Comparison of ENCODE assay signal across 1 cellular context in the genomic region with DNA sequence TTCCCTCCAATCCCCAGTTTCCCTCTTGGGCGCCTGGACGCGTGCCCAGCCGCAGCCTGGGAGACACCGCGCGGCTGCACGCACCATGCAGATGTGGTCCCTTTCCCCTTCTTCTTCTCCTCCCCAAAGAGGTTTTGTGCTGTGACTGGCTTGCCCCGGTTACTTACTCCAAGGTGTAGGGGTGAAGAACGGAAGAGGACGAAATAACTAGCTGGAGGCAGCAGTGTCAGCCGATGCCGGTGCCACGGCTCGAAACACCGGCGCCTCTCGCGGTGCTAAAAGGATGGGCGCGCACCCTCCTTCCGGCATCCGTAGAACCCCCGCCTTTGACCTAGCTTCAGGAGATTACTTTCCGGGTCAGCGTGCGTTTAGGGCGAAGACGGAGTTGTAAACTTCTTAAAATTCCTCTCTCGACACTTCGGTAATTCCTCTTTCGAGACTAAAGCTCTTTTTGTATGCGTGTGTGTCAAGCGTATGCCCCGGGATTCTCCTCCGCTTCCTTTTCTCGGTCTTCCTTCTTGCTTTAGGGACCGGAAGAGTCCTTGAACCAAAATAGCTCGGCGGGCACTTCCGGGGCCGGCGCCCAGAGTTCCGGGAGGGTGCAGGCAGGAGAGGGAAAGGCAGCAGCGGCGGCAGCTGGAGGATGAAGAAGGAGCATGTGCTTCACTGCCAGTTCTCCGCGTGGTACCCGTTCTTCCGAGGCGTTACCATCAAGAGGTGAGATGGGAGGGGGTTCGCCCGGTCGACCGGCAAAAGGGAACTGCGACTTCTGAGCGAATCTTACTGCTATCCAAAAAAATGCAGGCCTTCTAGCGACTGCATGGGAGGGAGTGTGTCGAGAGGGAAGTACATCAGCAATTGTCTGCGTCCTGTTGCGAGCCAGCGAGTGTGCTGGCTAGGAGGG.
TF ChIP-seq lines count a peak whose summit lies in the region.

A gene with protein sequence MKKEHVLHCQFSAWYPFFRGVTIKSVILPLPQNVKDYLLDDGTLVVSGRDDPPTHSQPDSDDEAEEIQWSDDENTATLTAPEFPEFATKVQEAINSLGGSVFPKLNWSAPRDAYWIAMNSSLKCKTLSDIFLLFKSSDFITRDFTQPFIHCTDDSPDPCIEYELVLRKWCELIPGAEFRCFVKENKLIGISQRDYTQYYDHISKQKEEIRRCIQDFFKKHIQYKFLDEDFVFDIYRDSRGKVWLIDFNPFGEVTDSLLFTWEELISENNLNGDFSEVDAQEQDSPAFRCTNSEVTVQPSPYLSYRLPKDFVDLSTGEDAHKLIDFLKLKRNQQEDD (plus strand): TSS at position 586 of the 904 bp plus-strand sequence. CDS start 58 bp downstream, at position 644.
A gene (minus strand): TSS at position 289 of the 904 bp plus-strand sequence. CDS start 9,600 bp downstream, outside the sequence.

TF ChIP-seq in HepG2, 621 proteins besides CTCF, POLR2A, EP300 and RAD21 (continues in another document):
- TF ChIP-seq, protein P1, sequence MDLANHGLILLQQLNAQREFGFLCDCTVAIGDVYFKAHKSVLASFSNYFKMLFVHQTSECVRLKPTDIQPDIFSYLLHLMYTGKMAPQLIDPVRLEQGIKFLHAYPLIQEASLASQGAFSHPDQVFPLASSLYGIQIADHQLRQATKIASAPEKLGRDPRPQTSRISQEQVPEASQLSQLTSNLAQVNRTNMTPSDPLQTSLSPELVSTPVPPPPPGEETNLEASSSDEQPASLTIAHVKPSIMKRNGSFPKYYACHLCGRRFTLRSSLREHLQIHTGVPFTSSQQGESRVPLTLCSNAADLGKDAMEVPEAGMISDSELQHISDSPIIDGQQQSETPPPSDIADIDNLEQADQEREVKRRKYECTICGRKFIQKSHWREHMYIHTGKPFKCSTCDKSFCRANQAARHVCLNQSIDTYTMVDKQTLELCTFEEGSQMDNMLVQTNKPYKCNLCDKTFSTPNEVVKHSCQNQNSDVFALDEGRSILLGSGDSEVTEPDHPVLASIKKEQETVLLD (CRISPR knock-in tag; IDR thresholded peaks at IDR 0.05; ENCODE audit: low read depth): peak; percentile 45; the same call in 1 of the 2 replicates
- TF ChIP-seq SETDB1 (CRISPR knock-in tag; IDR thresholded peaks at IDR 0.05; ENCODE audit: borderline replicate concordance): no peak
- TF ChIP-seq CBX5 (CRISPR knock-in tag; IDR thresholded peaks at IDR 0.05; ENCODE audit: borderline replicate concordance): peak; percentile 79; the same call in 1 of the 2 replicates
- no peak for TF ChIP-seq ZFAT (CRISPR knock-in tag; conservative IDR thresholded peaks at IDR 0.05)
- peak; percentile 63; the same call in 1 of the 2 replicates for TF ChIP-seq NR1H2 (CRISPR knock-in tag; IDR thresholded peaks at IDR 0.05; ENCODE audit: borderline replicate concordance, low read depth)
- TF ChIP-seq SNAI1 (CRISPR knock-in tag; IDR thresholded peaks at IDR 0.05; ENCODE audit: borderline replicate concordance): no peak; the same call in 1 of the 2 replicates
- TF ChIP-seq NFKB2 (CRISPR knock-in tag; IDR thresholded peaks at IDR 0.05; ENCODE audit: borderline replicate concordance): peak; percentile 57; the same call in 1 of the 2 replicates
- TF ChIP-seq MXD4 (CRISPR knock-in tag; IDR thresholded peaks at IDR 0.05): peak; percentile 70
- peak; percentile 99 for TF ChIP-seq ZNF839 (CRISPR knock-in tag; IDR thresholded peaks at IDR 0.05; ENCODE audit: borderline replicate concordance)
- TF ChIP-seq, protein P2, sequence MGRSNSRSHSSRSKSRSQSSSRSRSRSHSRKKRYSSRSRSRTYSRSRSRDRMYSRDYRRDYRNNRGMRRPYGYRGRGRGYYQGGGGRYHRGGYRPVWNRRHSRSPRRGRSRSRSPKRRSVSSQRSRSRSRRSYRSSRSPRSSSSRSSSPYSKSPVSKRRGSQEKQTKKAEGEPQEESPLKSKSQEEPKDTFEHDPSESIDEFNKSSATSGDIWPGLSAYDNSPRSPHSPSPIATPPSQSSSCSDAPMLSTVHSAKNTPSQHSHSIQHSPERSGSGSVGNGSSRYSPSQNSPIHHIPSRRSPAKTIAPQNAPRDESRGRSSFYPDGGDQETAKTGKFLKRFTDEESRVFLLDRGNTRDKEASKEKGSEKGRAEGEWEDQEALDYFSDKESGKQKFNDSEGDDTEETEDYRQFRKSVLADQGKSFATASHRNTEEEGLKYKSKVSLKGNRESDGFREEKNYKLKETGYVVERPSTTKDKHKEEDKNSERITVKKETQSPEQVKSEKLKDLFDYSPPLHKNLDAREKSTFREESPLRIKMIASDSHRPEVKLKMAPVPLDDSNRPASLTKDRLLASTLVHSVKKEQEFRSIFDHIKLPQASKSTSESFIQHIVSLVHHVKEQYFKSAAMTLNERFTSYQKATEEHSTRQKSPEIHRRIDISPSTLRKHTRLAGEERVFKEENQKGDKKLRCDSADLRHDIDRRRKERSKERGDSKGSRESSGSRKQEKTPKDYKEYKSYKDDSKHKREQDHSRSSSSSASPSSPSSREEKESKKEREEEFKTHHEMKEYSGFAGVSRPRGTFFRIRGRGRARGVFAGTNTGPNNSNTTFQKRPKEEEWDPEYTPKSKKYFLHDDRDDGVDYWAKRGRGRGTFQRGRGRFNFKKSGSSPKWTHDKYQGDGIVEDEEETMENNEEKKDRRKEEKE (IDR thresholded peaks at IDR 0.05): no peak
- TF ChIP-seq CEBPG (CRISPR knock-in tag; IDR thresholded peaks at IDR 0.05): no peak
- TF ChIP-seq ZNF326 (CRISPR knock-in tag; IDR thresholded peaks at IDR 0.05; ENCODE audit: borderline replicate concordance): no peak
- peak; percentile 67 for TF ChIP-seq NRL (CRISPR knock-in tag; IDR thresholded peaks at IDR 0.05; ENCODE audit: borderline replicate concordance)
- TF ChIP-seq, protein P3, sequence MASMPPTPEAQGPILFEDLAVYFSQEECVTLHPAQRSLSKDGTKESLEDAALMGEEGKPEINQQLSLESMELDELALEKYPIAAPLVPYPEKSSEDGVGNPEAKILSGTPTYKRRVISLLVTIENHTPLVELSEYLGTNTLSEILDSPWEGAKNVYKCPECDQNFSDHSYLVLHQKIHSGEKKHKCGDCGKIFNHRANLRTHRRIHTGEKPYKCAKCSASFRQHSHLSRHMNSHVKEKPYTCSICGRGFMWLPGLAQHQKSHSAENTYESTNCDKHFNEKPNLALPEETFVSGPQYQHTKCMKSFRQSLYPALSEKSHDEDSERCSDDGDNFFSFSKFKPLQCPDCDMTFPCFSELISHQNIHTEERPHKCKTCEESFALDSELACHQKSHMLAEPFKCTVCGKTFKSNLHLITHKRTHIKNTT (CRISPR knock-in tag; IDR thresholded peaks at IDR 0.05): no peak
- no peak for TF ChIP-seq HMG20A (CRISPR knock-in tag; IDR thresholded peaks at IDR 0.05; ENCODE audit: borderline replicate concordance)
- no peak for TF ChIP-seq ZNF883 (CRISPR knock-in tag; IDR thresholded peaks at IDR 0.05; ENCODE audit: not compliant biosample characterization)
- no peak for TF ChIP-seq GTF3A (CRISPR knock-in tag; conservative IDR thresholded peaks at IDR 0.05)
- TF ChIP-seq, protein P4, sequence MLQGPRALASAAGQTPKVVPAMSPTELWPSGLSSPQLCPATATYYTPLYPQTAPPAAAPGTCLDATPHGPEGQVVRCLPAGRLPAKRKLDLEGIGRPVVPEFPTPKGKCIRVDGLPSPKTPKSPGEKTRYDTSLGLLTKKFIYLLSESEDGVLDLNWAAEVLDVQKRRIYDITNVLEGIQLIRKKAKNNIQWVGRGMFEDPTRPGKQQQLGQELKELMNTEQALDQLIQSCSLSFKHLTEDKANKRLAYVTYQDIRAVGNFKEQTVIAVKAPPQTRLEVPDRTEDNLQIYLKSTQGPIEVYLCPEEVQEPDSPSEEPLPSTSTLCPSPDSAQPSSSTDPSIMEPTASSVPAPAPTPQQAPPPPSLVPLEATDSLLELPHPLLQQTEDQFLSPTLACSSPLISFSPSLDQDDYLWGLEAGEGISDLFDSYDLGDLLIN (CRISPR knock-in tag; IDR thresholded peaks at IDR 0.05; ENCODE audit: borderline replicate concordance): no peak
- TF ChIP-seq, protein P5, sequence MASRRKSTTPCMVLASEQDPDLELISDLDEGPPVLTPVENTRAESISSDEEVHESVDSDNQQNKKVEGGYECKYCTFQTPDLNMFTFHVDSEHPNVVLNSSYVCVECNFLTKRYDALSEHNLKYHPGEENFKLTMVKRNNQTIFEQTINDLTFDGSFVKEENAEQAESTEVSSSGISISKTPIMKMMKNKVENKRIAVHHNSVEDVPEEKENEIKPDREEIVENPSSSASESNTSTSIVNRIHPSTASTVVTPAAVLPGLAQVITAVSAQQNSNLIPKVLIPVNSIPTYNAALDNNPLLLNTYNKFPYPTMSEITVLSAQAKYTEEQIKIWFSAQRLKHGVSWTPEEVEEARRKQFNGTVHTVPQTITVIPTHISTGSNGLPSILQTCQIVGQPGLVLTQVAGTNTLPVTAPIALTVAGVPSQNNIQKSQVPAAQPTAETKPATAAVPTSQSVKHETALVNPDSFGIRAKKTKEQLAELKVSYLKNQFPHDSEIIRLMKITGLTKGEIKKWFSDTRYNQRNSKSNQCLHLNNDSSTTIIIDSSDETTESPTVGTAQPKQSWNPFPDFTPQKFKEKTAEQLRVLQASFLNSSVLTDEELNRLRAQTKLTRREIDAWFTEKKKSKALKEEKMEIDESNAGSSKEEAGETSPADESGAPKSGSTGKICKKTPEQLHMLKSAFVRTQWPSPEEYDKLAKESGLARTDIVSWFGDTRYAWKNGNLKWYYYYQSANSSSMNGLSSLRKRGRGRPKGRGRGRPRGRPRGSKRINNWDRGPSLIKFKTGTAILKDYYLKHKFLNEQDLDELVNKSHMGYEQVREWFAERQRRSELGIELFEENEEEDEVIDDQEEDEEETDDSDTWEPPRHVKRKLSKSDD (CRISPR knock-in tag; IDR thresholded peaks at IDR 0.05; ENCODE audit: low read depth): peak; percentile 62; the same call in 1 of the 2 replicates
- TF ChIP-seq, protein P6, sequence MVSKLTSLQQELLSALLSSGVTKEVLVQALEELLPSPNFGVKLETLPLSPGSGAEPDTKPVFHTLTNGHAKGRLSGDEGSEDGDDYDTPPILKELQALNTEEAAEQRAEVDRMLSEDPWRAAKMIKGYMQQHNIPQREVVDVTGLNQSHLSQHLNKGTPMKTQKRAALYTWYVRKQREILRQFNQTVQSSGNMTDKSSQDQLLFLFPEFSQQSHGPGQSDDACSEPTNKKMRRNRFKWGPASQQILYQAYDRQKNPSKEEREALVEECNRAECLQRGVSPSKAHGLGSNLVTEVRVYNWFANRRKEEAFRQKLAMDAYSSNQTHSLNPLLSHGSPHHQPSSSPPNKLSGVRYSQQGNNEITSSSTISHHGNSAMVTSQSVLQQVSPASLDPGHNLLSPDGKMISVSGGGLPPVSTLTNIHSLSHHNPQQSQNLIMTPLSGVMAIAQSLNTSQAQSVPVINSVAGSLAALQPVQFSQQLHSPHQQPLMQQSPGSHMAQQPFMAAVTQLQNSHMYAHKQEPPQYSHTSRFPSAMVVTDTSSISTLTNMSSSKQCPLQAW (CRISPR knock-in tag; IDR thresholded peaks at IDR 0.05): peak; percentile 75; the same call in 1 of the 2 replicates
- no peak for TF ChIP-seq RBM39 (IDR thresholded peaks at IDR 0.05; ENCODE audit: low read depth, low read length, poor library complexity, severe bottlenecking)
- peak; percentile 88 for TF ChIP-seq SPEN (CRISPR knock-in tag; IDR thresholded peaks at IDR 0.05; ENCODE audit: low read depth)
- TF ChIP-seq FOXC1 (CRISPR knock-in tag; IDR thresholded peaks at IDR 0.05; ENCODE audit: borderline replicate concordance): peak; percentile 60; the same call in 1 of the 2 replicates
- no peak for TF ChIP-seq JUN (CRISPR knock-in tag; IDR thresholded peaks at IDR 0.05)
- no peak for TF ChIP-seq RFXANK (CRISPR knock-in tag; IDR thresholded peaks at IDR 0.05)
- TF ChIP-seq HNF4G (IDR thresholded peaks at IDR 0.05; ENCODE audit: borderline replicate concordance, low read depth, low read length): peak; percentile 19; the same call in 1 of the 2 replicates
- no peak for TF ChIP-seq HNF4G (CRISPR knock-in tag; IDR thresholded peaks at IDR 0.05; ENCODE audit: borderline replicate concordance, low read depth)
- TF ChIP-seq ZNF790 (CRISPR knock-in tag; IDR thresholded peaks at IDR 0.05; ENCODE audit: borderline replicate concordance): no peak
- TF ChIP-seq ZNF678 (CRISPR knock-in tag; IDR thresholded peaks at IDR 0.05): no peak
- TF ChIP-seq ZBTB7A (CRISPR knock-in tag; IDR thresholded peaks at IDR 0.05): no peak
- 0 out of 2 replicates have a peak, but pooled peaks have one; percentile 36 for TF ChIP-seq ZNF296 (CRISPR knock-in tag; conservative IDR thresholded peaks at IDR 0.05)
- no peak for TF ChIP-seq SIX1 (CRISPR knock-in tag; IDR thresholded peaks at IDR 0.05; ENCODE audit: borderline replicate concordance)
- TF ChIP-seq ZFP1 (CRISPR knock-in tag; IDR thresholded peaks at IDR 0.05): no peak
- TF ChIP-seq, protein P7, sequence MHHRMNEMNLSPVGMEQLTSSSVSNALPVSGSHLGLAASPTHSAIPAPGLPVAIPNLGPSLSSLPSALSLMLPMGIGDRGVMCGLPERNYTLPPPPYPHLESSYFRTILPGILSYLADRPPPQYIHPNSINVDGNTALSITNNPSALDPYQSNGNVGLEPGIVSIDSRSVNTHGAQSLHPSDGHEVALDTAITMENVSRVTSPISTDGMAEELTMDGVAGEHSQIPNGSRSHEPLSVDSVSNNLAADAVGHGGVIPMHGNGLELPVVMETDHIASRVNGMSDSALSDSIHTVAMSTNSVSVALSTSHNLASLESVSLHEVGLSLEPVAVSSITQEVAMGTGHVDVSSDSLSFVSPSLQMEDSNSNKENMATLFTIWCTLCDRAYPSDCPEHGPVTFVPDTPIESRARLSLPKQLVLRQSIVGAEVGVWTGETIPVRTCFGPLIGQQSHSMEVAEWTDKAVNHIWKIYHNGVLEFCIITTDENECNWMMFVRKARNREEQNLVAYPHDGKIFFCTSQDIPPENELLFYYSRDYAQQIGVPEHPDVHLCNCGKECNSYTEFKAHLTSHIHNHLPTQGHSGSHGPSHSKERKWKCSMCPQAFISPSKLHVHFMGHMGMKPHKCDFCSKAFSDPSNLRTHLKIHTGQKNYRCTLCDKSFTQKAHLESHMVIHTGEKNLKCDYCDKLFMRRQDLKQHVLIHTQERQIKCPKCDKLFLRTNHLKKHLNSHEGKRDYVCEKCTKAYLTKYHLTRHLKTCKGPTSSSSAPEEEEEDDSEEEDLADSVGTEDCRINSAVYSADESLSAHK (CRISPR knock-in tag; IDR thresholded peaks at IDR 0.05; ENCODE audit: borderline replicate concordance): no peak
- TF ChIP-seq, protein P8, sequence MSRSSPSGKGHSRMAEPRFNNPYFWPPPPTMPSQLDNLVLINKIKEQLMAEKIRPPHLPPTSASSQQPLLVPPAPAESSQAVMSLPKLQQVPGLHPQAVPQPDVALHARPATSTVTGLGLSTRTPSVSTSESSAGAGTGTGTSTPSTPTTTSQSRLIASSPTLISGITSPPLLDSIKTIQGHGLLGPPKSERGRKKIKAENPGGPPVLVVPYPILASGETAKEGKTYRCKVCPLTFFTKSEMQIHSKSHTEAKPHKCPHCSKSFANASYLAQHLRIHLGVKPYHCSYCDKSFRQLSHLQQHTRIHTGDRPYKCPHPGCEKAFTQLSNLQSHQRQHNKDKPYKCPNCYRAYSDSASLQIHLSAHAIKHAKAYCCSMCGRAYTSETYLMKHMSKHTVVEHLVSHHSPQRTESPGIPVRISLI (CRISPR knock-in tag; IDR thresholded peaks at IDR 0.05; ENCODE audit: borderline replicate concordance): 0 out of 2 replicates have a peak, but pooled peaks have one; percentile 10
- peak; percentile 71 for TF ChIP-seq SALL1 (CRISPR knock-in tag; IDR thresholded peaks at IDR 0.05)
- TF ChIP-seq NFIC (IDR thresholded peaks at IDR 0.05; ENCODE audit: low read length): 0 out of 2 replicates have a peak, but pooled peaks have one; percentile 18
- TF ChIP-seq NR2F6 (IDR thresholded peaks at IDR 0.05): no peak
- no peak; the same call in 1 of the 2 replicates for TF ChIP-seq NR2F6 (CRISPR knock-in tag; IDR thresholded peaks at IDR 0.05)
